In the genomic region with DNA sequence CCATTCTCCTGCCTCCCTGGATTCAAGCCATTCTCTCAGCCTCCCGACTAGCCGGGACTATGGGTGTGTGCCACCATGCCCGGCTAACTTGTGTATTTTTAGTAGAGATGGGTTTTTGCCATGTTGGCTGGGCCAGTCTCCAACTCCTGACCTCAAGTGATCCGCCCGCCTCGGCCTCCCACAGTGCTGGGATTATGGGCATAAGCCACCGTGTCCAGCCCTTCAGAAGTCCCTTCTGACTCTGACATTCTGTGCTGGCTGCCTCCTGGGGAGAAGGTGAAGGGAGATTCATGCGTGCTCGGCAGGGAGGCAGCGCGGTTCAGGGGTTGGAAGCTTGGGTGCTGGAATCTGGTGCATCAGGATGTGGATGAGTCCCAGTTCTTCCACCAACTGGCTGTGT, we compare ENCODE assay signal across 26 cellular contexts. TPM values are rescaled to one million over a fixed set of nuclear protein-coding genes. Genes with fewer than 3 reads are reported as not detected.
DNase-seq lines count a peak whose midpoint lies in the region; ATAC-seq lines count a peak whose summit lies in the region.
"Had no signal": no experiment of that assay in that cellular context is flagged by ENCODE, and none has a peak within 500 bp of the region (broad histone marks: within the 10 kb centered on the region; RNA-seq: fewer than 3 reads in every experiment).

No MANE protein-coding gene starts in this region.

- no peak overlapping the region for H3K4me2 ChIP-seq in Karpas-422 (ENCODE audit: low read depth, low read length, poor library complexity, severe bottlenecking)
- H3K4me2 ChIP-seq: A549, GM23338 had no signal

- H4K20me1 ChIP-seq in Karpas-422 (ENCODE audit: insufficient read depth, low read depth, low read length), result no peaks in the 10 kb centered on the region

- H3K4me3 ChIP-seq in adipocyte (ENCODE audit: low read length) (peak overlapping the region; percentile 44), Karpas-422 (ENCODE audit: low read length) (no peak overlapping the region)
- H3K4me3 ChIP-seq: A549, GM23338, left ventricle myocardium inferior, thyroid gland had no signal

- H3K36me3 ChIP-seq in adipocyte (ENCODE audit: control insufficient read depth, insufficient read depth, low read length, severe bottlenecking) (no peaks in the 10 kb centered on the region), Karpas-422 (ENCODE audit: insufficient read depth, low read length) (no peaks in the 10 kb centered on the region)
- H3K36me3 ChIP-seq: left ventricle myocardium inferior, thyroid gland had no signal

- DNase-seq in Right ventricle myocardium inferior (ENCODE audit: missing footprints) (peak; percentile 37), left ventricle myocardium superior (no peak), adipocyte (ENCODE audit: low read depth) (no peak), myocyte (ENCODE audit: low read depth) (peak; percentile 77), SK-N-DZ (ENCODE audit: low spot score) (no peak), Karpas-422 (no peak), hepatic stellate cell (ENCODE audit: low spot score) (no peak)
- no peak for DNase-seq in effector CD4-positive, alpha-beta T cell
- DNase-seq: activated CD8-positive, alpha-beta T cell treated with anti-CD3 and anti-CD28 coated beads for 36 hours; activated gamma-delta T cell treated with Interleukin-2 at 50 U/mL for 16 hours; activated T-cell treated with anti-CD3 and anti-CD28 coated beads, Interleukin-2, amount 50 U/mL, for 1 hour; amniotic stem cell; C1 segment of cervical spinal cord; EL; hypothalamus; left ventricle myocardium inferior; NCI-H146; NCI-H510A treated with DMSO at 0.1 percent for 48 hours; nephron progenitor cell; NK-92 treated with Interleukin-12 subunit alpha and Interleukin-12 subunit beta, amount 100 ng/mL, for 24 hours; stimulated activated naive B cell treated with anti-CD40 and anti-IgM and Interleukin-4, amounts not matched to agents 10 μg/mL and 1 μg/mL and 100 μg/mL, for 72 hours had no signal

- ATAC-seq in Right ventricle myocardium inferior (no peak), left ventricle myocardium superior (no peak)
- ATAC-seq: A549; activated CD8-positive, alpha-beta T cell treated with anti-CD3 and anti-CD28 coated beads for 36 hours; GM23338; SK-N-SH treated with all-trans-retinoic acid at 6 μM for 48 hours; stimulated activated naive B cell treated with anti-CD40 and anti-IgM and Interleukin-4, amounts not matched to agents 10 μg/mL and 1 μg/mL and 100 μg/mL, for 72 hours; WTC11 had no signal

- H3K27me3 ChIP-seq in adipocyte (replicated peaks; ENCODE audit: control insufficient read depth, insufficient read depth, low read length) (no peaks in the 10 kb centered on the region), Karpas-422 (ENCODE audit: low read length) (no peaks in the 10 kb centered on the region)

- no peaks in the 10 kb centered on the region for H3K79me2 ChIP-seq in Karpas-422 (ENCODE audit: low read length)

- intact Hi-C loops in Right ventricle myocardium inferior (cut with DNase I), result no loop called here
- intact Hi-C loops in left ventricle myocardium superior (cut with micrococcal nuclease), result no loop called here

- H3K9me3 ChIP-seq in adipocyte (ENCODE audit: control insufficient read depth, low read length) (no peaks in the 10 kb centered on the region), Karpas-422 (ENCODE audit: low read length) (no peaks in the 10 kb centered on the region)
- H3K9me3 ChIP-seq: A549, left ventricle myocardium inferior, thyroid gland had no signal

- no peak overlapping the region for H3K27ac ChIP-seq in Karpas-422 (ENCODE audit: low read length)
- H3K27ac ChIP-seq: left ventricle myocardium inferior had no signal

- no peak overlapping the region for H2AFZ ChIP-seq in Karpas-422 (ENCODE audit: low read length)
- H2AFZ ChIP-seq: GM23338 had no signal

- no peaks in the 10 kb centered on the region for H3K9me2 ChIP-seq in Karpas-422 (replicated peaks; ENCODE audit: insufficient read depth, low read length)

- peak overlapping the region; percentile 59 for H3K9ac ChIP-seq in adipocyte (ENCODE audit: low read length)
- no peak overlapping the region for H3K9ac ChIP-seq in Karpas-422 (ENCODE audit: low read length)

- H3K4me1 ChIP-seq in adipocyte (ENCODE audit: control insufficient read depth, insufficient read depth, low read length) (peaks cover 45% of the 10 kb centered on the region), Karpas-422 (ENCODE audit: low read length) (no peaks in the 10 kb centered on the region)

RNA-seq across cellular contexts. Expression of gene PRRX2, which starts 28.8 kb away (rescaled TPM):
- 0.54 TPM for total RNA-seq in Right ventricle myocardium inferior
- 0.20 TPM for total RNA-seq in left ventricle myocardium superior
- total RNA-seq in myocyte, result not detected in 2 replicates
- 0.13 TPM for polyA plus RNA-seq in myocyte (2012)
- polyA plus RNA-seq in SK-N-DZ (2014; cell fraction: cytosol; rRNA removed), result 1.8 and 2.1 TPM in 2 replicates
- polyA plus RNA-seq in SK-N-DZ (2014; cell fraction: nucleus; rRNA removed), result 1.1 and 2.0 TPM in 2 replicates
- not detected in 2 replicates for total RNA-seq in Karpas-422 (2014; rRNA removed; shearing (Covaris generic); ENCODE audit: low replicate concordance)

RNA-seq across cellular contexts. Expression of gene ASB6, which starts 52.3 kb away (rescaled TPM):
- total RNA-seq in Right ventricle myocardium inferior (9.3 TPM), left ventricle myocardium superior (9.7 TPM), myocyte (14.3 and 17.4 TPM in 2 replicates)
- polyA plus RNA-seq in myocyte (2012), result 17.6 TPM
- polyA plus RNA-seq in SK-N-DZ (2014; cell fraction: cytosol; rRNA removed), result 14.4 and 23.2 TPM in 2 replicates
- 31.9 and 32.7 TPM in 2 replicates for polyA plus RNA-seq in SK-N-DZ (2014; cell fraction: nucleus; rRNA removed)
- total RNA-seq in Karpas-422 (2014; rRNA removed; shearing (Covaris generic); ENCODE audit: low replicate concordance), result 10.6 and 16.3 TPM in 2 replicates

RNA-seq across cellular contexts. Expression of gene PTGES, which starts 58.6 kb away (rescaled TPM):
- total RNA-seq in Right ventricle myocardium inferior, result 4.8 TPM
- 2.4 TPM for total RNA-seq in left ventricle myocardium superior
- total RNA-seq in myocyte, result not detected in 2 replicates
- polyA plus RNA-seq in myocyte (2012), result 5.2 TPM
- polyA plus RNA-seq in SK-N-DZ (2014; cell fraction: cytosol; rRNA removed), result not detected in 2 replicates
- polyA plus RNA-seq in SK-N-DZ (2014; cell fraction: nucleus; rRNA removed), result not detected in 2 replicates
- not detected in 2 replicates for total RNA-seq in Karpas-422 (2014; rRNA removed; shearing (Covaris generic); ENCODE audit: low replicate concordance)

Comparison
In these comparisons a context has a peak if more than half of its experiments do, and no peak if none do; other contexts are left out.
1. DNase-seq: peak in Right ventricle myocardium inferior (single experiment) and myocyte (single experiment); none in left ventricle myocardium superior (single experiment), adipocyte (single experiment), effector CD4-positive, alpha-beta T cell (single experiment), SK-N-DZ (single experiment), Karpas-422 (single experiment) and hepatic stellate cell (single experiment).